ENCODE assay signal across 8 cellular contexts in genomic region chr22:23385301-23386244, GRCh38.
DNase-seq lines count a peak whose midpoint lies in the region; ATAC-seq and TF ChIP-seq lines count a peak whose summit lies in the region.

No MANE protein-coding gene starts in this region.

- H3K27me3 Mint-ChIP-seq in activated B cell treated with CpG ODN at 0.5 μM for 24 hours = peaks cover 14% of the 10 kb centered on the region

- H3K4me3 Mint-ChIP-seq in activated B cell treated with CpG ODN at 0.5 μM for 24 hours = no peak overlapping the region

- DNase-seq in 8988T = peak; percentile 97
- DNase-seq in GM13977 (ENCODE audit: low spot score) = peak; percentile 96
- DNase-seq in NCI-H2196 (lab: John Stamatoyannopoulos, UW; ENCODE audit: unreplicated experiment) = peak; percentile 62
- DNase-seq in activated B cell treated with CpG ODN at 0.5 μM for 24 hours = peak; percentile 80
- DNase-seq in cardiac fibroblast (ENCODE audit: low read depth in 2 of 2) = peak; percentile 81 to 87
- peak; percentile 26 for DNase-seq in kidney epithelial cell (ENCODE audit: low read depth)
- DNase-seq in stimulated activated CD4-positive, alpha-beta T cell treated with anti-CD3 and anti-CD28 coated beads, Interleukin-1b, Interleukin-23, amount 100 ng/mL, for 24 hours (ENCODE audit: low read depth in 4 of 4, low spot score in 1 of 4) = peak; percentile 72 to 90 (median 76)

- no peak overlapping the region for H3K27ac Mint-ChIP-seq in activated B cell treated with CpG ODN at 0.5 μM for 24 hours

- no peaks in the 10 kb centered on the region for H3K36me3 ChIP-seq in kidney epithelial cell (ENCODE audit: control insufficient read depth, insufficient read depth, low read length)

- intact Hi-C loops in activated B cell treated with CpG ODN at 0.5 μM for 24 hours (cut with micrococcal nuclease) = loop anchor here (1.0 kb wide), 4 partner anchors 70 to 426 kb away; no protein-coding TSS in a partner anchor

- POLR2A ChIA-PET in activated B cell treated with CpG ODN at 0.5 μM for 24 hours (lab: Charles Lee) = interaction anchor here (0.8 kb wide), 1 partner anchor 472 kb away, joined by 3 read pairs; the partner anchor contains the start of gene SLC2A11

- CTCF ChIA-PET in activated B cell treated with CpG ODN at 0.5 μM for 24 hours (lab: Charles Lee) = interaction anchor here (0.6 to 1.8 kb wide), 22 partner anchors 8 to 571 kb away, joined by 3 to 8 read pairs (median 3); no protein-coding TSS in a partner anchor

- H3K4me3 ChIP-seq in cardiac fibroblast (replicated peaks in 1 of 2; ENCODE audit: low read depth in 2 of 2, low read length in 2 of 2) (no peak overlapping the region), kidney epithelial cell (ENCODE audit: low read depth, low read length) (no peak overlapping the region)

- peaks cover 17% of the 10 kb centered on the region for H3K27me3 ChIP-seq in kidney epithelial cell (ENCODE audit: control insufficient read depth, insufficient read depth, low read length)

- H3K4me1 Mint-ChIP-seq in activated B cell treated with CpG ODN at 0.5 μM for 24 hours = no peaks in the 10 kb centered on the region

- H3K9me3 Mint-ChIP-seq in activated B cell treated with CpG ODN at 0.5 μM for 24 hours = no peaks in the 10 kb centered on the region

- TF ChIP-seq CTCF in GM13977 (IDR thresholded peaks at IDR 0.05; ENCODE audit: extremely low read depth, insufficient read depth, missing control alignments) = peak; percentile 99
- TF ChIP-seq CTCF in activated B cell treated with CpG ODN at 0.5 μM for 24 hours (IDR thresholded peaks at IDR 0.05) = peak; percentile 92
- TF ChIP-seq CTCF in cardiac fibroblast (IDR thresholded peaks at IDR 0.05; ENCODE audit: low read depth, low read length) = peak; percentile 99
- TF ChIP-seq CTCF in kidney epithelial cell (IDR thresholded peaks at IDR 0.05; ENCODE audit: insufficient read depth, low read length, poor library complexity, severe bottlenecking) = peak; percentile 98

- H3K36me3 Mint-ChIP-seq in activated B cell treated with CpG ODN at 0.5 μM for 24 hours (ENCODE audit: low read depth) = no peaks in the 10 kb centered on the region

- in situ Hi-C loops in GM13977 (cut with MboI; ENCODE audit: low pct_unique_long_range_greater_than_20kb, low sequenced_read_pairs, unreplicated experiment) = loop anchor here (25.0 kb wide), 1 partner anchor 198 kb away; the partner anchor contains the start of gene BCR

- ATAC-seq in activated B cell treated with CpG ODN at 0.5 μM for 24 hours (ENCODE audit: low read depth) (peak; percentile 87), GM21825 (IDR thresholded peaks at IDR 0.05; ENCODE audit: unreplicated experiment) (no peak)

Comparison
In these comparisons a context has a peak if more than half of its experiments do, and no peak if none do; other contexts are left out.
1. DNase-seq: peak in every context shown above with its lines; median percentile 97 in 8988T; 96 in GM13977; 84 in cardiac fibroblast; 80 in activated B cell treated with CpG ODN at 0.5 μM for 24 hours; 76 in stimulated activated CD4-positive, alpha-beta T cell treated with anti-CD3 and anti-CD28 coated beads, Interleukin-1b, Interleukin-23, amount 100 ng/mL, for 24 hours; 62 in NCI-H2196; 26 in kidney epithelial cell.